Comparison of ENCODE assay signal across 1 cellular context in genomic region chr12:57088442-57089258, GRCh38.
A peak's percentile ranks its signal among the peaks of the same experiment; 100 is the strongest.
TF ChIP-seq lines count a peak whose summit lies in the region.

NAB2 (plus strand) TSS chr12:57089114; CDS start chr12:57089272, 158 bp downstream.

TF ChIP-seq in IMR-90, 13 proteins besides CTCF, POLR2A, EP300 and RAD21 (continued from another document):
- TF ChIP-seq MXI1 (IDR thresholded peaks at IDR 0.05; ENCODE audit: borderline replicate concordance, low read depth, low read length) (peak; percentile 87), USF2 (IDR thresholded peaks at IDR 0.05; ENCODE audit: low read depth, low read length) (peak; percentile 93), BHLHE40 (IDR thresholded peaks at IDR 0.05; ENCODE audit: low read depth, low read length) (peak; percentile 94), MAFK (IDR thresholded peaks at IDR 0.05; ENCODE audit: low read depth, low read length) (no peak)
